8 cellular contexts compared by ENCODE assay signal in genomic region chr9:16877256-16877655, GRCh38.
"Had no signal": no experiment of that assay in that cellular context is flagged by ENCODE, and none has a peak within 500 bp of the region (broad histone marks: within the 10 kb centered on the region; RNA-seq: fewer than 3 reads in every experiment).

No MANE protein-coding gene starts in this region.

- H3K9ac ChIP-seq: GM23248 had no signal

- ATAC-seq: HCT116 had no signal

- H3K4me3 Mint-ChIP-seq: H9, HFFc6 had no signal

- H2AFZ ChIP-seq: GM23248 had no signal

- H3K36me3 ChIP-seq: HAP-1 had no signal

- DNase-seq: GM23248, GOT3, H7, H9, HCEC 1CT, HFFc6 had no signal

- H3K27ac ChIP-seq: GM23248 had no signal

- H3K27ac Mint-ChIP-seq: H9, HFFc6 had no signal

- H3K4me1 ChIP-seq: HAP-1 had no signal

- H3K4me3 ChIP-seq: GM23248, HAP-1 had no signal

- H3K9me3 ChIP-seq: HAP-1 had no signal
